ENCODE assay signal across 2 cellular contexts in the genomic region with DNA sequence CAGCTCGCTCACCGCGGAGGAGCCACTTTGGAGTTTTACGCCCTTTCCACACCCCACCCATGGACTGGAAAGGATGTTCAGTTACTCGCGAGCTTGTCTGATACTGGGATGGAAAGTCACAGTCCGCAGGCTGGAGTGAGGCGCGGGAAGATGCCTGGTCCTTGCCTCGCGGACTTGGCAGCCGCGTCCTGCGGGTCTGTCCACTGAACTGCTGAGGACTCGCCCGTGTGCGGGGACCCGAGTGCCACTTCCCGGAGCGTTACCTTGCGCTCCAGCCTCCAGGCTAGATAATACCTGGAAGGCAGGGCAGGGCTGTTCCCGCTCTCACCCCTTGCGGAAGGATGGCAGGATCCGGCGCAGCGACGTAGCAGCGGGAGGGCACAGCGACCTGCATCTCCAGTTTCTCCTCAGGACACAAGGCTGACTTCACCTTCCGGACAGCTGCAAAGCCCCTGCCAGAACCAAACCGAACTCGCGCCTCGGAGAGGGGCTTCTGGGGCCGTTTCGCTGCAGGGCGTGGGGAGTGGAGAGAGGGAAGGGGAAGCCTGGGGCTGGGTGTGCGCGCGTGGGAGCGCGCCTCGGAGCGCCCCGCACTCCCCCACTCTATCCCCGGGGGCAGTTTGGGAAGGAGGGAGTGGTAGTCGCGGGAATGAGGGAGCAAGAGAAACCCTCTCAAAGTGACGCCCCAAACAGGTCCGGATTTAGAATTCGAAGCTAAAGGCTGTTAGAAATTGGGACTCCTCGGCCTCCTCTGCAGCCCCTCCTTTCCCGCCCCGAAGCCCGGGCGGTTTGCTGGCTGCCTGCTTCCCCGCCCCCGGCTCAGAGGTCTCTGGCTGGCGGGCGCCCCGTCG.
TF ChIP-seq lines count a peak whose summit lies in the region.

A gene (plus strand): TSS at position 822 of the 851 bp plus-strand sequence.

TF ChIP-seq in liver, 16 proteins besides CTCF, POLR2A, EP300 and RAD21:
- TF ChIP-seq HNF4A (conservative IDR thresholded peaks at IDR 0.05) (no peak), FOXA1 (IDR thresholded peaks at IDR 0.05) (no peak), GABPA (IDR thresholded peaks at IDR 0.05 in 1 of 2, conservative IDR thresholded peaks at IDR 0.05 in 1 of 2) (no peak), NR2F2 (IDR thresholded peaks at IDR 0.05) (no peak), RXRA (IDR thresholded peaks at IDR 0.05) (no peak), JUND (IDR thresholded peaks at IDR 0.05) (no peak), TAF1 (conservative IDR thresholded peaks at IDR 0.05) (no peak), SP1 (IDR thresholded peaks at IDR 0.05) (no peak), EGR1 (IDR thresholded peaks at IDR 0.05; ENCODE audit: low read depth in 2 of 2) (no peak), FOXA2 (IDR thresholded peaks at IDR 0.05) (no peak), HNF4G (IDR thresholded peaks at IDR 0.05) (no peak), YY1 (IDR thresholded peaks at IDR 0.05) (no peak)
- TF ChIP-seq, protein P1, sequence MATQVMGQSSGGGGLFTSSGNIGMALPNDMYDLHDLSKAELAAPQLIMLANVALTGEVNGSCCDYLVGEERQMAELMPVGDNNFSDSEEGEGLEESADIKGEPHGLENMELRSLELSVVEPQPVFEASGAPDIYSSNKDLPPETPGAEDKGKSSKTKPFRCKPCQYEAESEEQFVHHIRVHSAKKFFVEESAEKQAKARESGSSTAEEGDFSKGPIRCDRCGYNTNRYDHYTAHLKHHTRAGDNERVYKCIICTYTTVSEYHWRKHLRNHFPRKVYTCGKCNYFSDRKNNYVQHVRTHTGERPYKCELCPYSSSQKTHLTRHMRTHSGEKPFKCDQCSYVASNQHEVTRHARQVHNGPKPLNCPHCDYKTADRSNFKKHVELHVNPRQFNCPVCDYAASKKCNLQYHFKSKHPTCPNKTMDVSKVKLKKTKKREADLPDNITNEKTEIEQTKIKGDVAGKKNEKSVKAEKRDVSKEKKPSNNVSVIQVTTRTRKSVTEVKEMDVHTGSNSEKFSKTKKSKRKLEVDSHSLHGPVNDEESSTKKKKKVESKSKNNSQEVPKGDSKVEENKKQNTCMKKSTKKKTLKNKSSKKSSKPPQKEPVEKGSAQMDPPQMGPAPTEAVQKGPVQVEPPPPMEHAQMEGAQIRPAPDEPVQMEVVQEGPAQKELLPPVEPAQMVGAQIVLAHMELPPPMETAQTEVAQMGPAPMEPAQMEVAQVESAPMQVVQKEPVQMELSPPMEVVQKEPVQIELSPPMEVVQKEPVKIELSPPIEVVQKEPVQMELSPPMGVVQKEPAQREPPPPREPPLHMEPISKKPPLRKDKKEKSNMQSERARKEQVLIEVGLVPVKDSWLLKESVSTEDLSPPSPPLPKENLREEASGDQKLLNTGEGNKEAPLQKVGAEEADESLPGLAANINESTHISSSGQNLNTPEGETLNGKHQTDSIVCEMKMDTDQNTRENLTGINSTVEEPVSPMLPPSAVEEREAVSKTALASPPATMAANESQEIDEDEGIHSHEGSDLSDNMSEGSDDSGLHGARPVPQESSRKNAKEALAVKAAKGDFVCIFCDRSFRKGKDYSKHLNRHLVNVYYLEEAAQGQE (IDR thresholded peaks at IDR 0.05), result no peak
- TF ChIP-seq, protein P2, sequence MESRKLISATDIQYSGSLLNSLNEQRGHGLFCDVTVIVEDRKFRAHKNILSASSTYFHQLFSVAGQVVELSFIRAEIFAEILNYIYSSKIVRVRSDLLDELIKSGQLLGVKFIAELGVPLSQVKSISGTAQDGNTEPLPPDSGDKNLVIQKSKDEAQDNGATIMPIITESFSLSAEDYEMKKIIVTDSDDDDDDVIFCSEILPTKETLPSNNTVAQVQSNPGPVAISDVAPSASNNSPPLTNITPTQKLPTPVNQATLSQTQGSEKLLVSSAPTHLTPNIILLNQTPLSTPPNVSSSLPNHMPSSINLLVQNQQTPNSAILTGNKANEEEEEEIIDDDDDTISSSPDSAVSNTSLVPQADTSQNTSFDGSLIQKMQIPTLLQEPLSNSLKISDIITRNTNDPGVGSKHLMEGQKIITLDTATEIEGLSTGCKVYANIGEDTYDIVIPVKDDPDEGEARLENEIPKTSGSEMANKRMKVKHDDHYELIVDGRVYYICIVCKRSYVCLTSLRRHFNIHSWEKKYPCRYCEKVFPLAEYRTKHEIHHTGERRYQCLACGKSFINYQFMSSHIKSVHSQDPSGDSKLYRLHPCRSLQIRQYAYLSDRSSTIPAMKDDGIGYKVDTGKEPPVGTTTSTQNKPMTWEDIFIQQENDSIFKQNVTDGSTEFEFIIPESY (IDR thresholded peaks at IDR 0.05), result no peak
- TF ChIP-seq, protein P3, sequence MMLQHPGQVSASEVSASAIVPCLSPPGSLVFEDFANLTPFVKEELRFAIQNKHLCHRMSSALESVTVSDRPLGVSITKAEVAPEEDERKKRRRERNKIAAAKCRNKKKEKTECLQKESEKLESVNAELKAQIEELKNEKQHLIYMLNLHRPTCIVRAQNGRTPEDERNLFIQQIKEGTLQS (IDR thresholded peaks at IDR 0.05), result no peak
- TF ChIP-seq, protein P4, sequence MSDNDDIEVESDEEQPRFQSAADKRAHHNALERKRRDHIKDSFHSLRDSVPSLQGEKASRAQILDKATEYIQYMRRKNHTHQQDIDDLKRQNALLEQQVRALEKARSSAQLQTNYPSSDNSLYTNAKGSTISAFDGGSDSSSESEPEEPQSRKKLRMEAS (IDR thresholded peaks at IDR 0.05), result no peak

TF ChIP-seq in HepG2, 621 proteins besides CTCF, POLR2A, EP300 and RAD21:
- TF ChIP-seq, protein P5, sequence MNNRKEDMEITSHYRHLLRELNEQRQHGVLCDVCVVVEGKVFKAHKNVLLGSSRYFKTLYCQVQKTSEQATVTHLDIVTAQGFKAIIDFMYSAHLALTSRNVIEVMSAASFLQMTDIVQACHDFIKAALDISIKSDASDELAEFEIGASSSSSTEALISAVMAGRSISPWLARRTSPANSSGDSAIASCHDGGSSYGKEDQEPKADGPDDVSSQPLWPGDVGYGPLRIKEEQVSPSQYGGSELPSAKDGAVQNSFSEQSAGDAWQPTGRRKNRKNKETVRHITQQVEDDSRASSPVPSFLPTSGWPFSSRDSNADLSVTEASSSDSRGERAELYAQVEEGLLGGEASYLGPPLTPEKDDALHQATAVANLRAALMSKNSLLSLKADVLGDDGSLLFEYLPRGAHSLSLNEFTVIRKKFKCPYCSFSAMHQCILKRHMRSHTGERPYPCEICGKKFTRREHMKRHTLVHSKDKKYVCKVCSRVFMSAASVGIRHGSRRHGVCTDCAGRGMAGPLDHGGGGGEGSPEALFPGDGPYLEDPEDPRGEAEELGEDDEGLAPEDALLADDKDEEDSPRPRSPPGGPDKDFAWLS (CRISPR knock-in tag; IDR thresholded peaks at IDR 0.05; ENCODE audit: borderline replicate concordance), result no peak
- TF ChIP-seq ZNF678 (CRISPR knock-in tag; IDR thresholded peaks at IDR 0.05), result no peak
- TF ChIP-seq, protein P6, sequence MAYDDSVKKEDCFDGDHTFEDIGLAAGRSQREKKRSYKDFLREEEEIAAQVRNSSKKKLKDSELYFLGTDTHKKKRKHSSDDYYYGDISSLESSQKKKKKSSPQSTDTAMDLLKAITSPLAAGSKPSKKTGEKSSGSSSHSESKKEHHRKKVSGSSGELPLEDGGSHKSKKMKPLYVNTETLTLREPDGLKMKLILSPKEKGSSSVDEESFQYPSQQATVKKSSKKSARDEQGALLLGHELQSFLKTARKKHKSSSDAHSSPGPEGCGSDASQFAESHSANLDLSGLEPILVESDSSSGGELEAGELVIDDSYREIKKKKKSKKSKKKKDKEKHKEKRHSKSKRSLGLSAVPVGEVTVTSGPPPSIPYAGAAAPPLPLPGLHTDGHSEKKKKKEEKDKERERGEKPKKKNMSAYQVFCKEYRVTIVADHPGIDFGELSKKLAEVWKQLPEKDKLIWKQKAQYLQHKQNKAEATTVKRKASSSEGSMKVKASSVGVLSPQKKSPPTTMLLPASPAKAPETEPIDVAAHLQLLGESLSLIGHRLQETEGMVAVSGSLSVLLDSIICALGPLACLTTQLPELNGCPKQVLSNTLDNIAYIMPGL (CRISPR knock-in tag; IDR thresholded peaks at IDR 0.05; ENCODE audit: borderline replicate concordance in 1 of 2, low read depth in 1 of 2), result no peak
- TF ChIP-seq, protein P3 (CRISPR knock-in tag; IDR thresholded peaks at IDR 0.05), result no peak
- no peak for TF ChIP-seq HMGA1 (CRISPR knock-in tag; conservative IDR thresholded peaks at IDR 0.05)
- TF ChIP-seq ZNF180 (CRISPR knock-in tag; IDR thresholded peaks at IDR 0.05; ENCODE audit: borderline replicate concordance, low read depth), result no peak
- no peak for TF ChIP-seq FOXA3 (CRISPR knock-in tag; IDR thresholded peaks at IDR 0.05)
- TF ChIP-seq DNMT1 (CRISPR knock-in tag; IDR thresholded peaks at IDR 0.05), result no peak
- TF ChIP-seq, protein P7, sequence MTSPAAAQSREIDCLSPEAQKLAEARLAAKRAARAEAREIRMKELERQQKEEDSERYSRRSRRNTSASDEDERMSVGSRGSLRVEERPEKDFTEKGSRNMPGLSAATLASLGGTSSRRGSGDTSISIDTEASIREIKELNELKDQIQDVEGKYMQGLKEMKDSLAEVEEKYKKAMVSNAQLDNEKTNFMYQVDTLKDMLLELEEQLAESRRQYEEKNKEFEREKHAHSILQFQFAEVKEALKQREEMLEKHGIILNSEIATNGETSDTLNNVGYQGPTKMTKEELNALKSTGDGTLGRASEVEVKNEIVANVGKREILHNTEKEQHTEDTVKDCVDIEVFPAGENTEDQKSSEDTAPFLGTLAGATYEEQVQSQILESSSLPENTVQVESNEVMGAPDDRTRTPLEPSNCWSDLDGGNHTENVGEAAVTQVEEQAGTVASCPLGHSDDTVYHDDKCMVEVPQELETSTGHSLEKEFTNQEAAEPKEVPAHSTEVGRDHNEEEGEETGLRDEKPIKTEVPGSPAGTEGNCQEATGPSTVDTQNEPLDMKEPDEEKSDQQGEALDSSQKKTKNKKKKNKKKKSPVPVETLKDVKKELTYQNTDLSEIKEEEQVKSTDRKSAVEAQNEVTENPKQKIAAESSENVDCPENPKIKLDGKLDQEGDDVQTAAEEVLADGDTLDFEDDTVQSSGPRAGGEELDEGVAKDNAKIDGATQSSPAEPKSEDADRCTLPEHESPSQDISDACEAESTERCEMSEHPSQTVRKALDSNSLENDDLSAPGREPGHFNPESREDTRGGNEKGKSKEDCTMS (CRISPR knock-in tag; conservative IDR thresholded peaks at IDR 0.05), result no peak
- no peak for TF ChIP-seq TEAD2 (CRISPR knock-in tag; IDR thresholded peaks at IDR 0.05)
- TF ChIP-seq, protein P8, sequence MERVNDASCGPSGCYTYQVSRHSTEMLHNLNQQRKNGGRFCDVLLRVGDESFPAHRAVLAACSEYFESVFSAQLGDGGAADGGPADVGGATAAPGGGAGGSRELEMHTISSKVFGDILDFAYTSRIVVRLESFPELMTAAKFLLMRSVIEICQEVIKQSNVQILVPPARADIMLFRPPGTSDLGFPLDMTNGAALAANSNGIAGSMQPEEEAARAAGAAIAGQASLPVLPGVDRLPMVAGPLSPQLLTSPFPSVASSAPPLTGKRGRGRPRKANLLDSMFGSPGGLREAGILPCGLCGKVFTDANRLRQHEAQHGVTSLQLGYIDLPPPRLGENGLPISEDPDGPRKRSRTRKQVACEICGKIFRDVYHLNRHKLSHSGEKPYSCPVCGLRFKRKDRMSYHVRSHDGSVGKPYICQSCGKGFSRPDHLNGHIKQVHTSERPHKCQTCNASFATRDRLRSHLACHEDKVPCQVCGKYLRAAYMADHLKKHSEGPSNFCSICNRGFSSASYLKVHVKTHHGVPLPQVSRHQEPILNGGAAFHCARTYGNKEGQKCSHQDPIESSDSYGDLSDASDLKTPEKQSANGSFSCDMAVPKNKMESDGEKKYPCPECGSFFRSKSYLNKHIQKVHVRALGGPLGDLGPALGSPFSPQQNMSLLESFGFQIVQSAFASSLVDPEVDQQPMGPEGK (CRISPR knock-in tag; IDR thresholded peaks at IDR 0.05), result no peak
- no peak for TF ChIP-seq ZNF382 (CRISPR knock-in tag; IDR thresholded peaks at IDR 0.05; ENCODE audit: borderline replicate concordance)
- TF ChIP-seq NFE2L1 (CRISPR knock-in tag; IDR thresholded peaks at IDR 0.05; ENCODE audit: borderline replicate concordance), result no peak
- TF ChIP-seq ZNF7 (CRISPR knock-in tag; IDR thresholded peaks at IDR 0.05), result no peak
